In the genomic region with DNA sequence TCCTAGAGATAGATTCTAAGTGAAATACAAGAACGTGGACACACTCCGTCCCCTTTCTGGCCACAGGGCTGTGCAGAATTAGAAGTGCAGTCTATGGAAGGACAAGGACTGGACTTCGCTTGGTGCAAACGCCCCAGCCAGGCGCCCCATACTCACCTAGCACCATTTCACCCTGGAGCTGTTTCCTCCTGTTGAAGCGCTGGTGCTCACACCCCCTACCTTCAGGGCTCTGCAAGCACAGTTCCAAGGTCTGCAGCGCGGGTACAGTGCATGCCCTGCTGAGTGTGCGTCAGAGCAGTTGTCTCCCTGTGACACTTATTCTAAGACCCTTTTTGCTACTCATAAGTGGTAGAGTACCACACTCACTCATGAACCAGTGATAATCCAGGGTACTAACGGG, we compare ENCODE assay signal across 1 cellular context.
TF ChIP-seq lines count a peak whose summit lies in the region.

No MANE protein-coding gene starts in this region.

TF ChIP-seq in GM23338, 12 proteins besides CTCF, POLR2A, EP300 and RAD21 (continued from another document):
- TF ChIP-seq, protein P1, sequence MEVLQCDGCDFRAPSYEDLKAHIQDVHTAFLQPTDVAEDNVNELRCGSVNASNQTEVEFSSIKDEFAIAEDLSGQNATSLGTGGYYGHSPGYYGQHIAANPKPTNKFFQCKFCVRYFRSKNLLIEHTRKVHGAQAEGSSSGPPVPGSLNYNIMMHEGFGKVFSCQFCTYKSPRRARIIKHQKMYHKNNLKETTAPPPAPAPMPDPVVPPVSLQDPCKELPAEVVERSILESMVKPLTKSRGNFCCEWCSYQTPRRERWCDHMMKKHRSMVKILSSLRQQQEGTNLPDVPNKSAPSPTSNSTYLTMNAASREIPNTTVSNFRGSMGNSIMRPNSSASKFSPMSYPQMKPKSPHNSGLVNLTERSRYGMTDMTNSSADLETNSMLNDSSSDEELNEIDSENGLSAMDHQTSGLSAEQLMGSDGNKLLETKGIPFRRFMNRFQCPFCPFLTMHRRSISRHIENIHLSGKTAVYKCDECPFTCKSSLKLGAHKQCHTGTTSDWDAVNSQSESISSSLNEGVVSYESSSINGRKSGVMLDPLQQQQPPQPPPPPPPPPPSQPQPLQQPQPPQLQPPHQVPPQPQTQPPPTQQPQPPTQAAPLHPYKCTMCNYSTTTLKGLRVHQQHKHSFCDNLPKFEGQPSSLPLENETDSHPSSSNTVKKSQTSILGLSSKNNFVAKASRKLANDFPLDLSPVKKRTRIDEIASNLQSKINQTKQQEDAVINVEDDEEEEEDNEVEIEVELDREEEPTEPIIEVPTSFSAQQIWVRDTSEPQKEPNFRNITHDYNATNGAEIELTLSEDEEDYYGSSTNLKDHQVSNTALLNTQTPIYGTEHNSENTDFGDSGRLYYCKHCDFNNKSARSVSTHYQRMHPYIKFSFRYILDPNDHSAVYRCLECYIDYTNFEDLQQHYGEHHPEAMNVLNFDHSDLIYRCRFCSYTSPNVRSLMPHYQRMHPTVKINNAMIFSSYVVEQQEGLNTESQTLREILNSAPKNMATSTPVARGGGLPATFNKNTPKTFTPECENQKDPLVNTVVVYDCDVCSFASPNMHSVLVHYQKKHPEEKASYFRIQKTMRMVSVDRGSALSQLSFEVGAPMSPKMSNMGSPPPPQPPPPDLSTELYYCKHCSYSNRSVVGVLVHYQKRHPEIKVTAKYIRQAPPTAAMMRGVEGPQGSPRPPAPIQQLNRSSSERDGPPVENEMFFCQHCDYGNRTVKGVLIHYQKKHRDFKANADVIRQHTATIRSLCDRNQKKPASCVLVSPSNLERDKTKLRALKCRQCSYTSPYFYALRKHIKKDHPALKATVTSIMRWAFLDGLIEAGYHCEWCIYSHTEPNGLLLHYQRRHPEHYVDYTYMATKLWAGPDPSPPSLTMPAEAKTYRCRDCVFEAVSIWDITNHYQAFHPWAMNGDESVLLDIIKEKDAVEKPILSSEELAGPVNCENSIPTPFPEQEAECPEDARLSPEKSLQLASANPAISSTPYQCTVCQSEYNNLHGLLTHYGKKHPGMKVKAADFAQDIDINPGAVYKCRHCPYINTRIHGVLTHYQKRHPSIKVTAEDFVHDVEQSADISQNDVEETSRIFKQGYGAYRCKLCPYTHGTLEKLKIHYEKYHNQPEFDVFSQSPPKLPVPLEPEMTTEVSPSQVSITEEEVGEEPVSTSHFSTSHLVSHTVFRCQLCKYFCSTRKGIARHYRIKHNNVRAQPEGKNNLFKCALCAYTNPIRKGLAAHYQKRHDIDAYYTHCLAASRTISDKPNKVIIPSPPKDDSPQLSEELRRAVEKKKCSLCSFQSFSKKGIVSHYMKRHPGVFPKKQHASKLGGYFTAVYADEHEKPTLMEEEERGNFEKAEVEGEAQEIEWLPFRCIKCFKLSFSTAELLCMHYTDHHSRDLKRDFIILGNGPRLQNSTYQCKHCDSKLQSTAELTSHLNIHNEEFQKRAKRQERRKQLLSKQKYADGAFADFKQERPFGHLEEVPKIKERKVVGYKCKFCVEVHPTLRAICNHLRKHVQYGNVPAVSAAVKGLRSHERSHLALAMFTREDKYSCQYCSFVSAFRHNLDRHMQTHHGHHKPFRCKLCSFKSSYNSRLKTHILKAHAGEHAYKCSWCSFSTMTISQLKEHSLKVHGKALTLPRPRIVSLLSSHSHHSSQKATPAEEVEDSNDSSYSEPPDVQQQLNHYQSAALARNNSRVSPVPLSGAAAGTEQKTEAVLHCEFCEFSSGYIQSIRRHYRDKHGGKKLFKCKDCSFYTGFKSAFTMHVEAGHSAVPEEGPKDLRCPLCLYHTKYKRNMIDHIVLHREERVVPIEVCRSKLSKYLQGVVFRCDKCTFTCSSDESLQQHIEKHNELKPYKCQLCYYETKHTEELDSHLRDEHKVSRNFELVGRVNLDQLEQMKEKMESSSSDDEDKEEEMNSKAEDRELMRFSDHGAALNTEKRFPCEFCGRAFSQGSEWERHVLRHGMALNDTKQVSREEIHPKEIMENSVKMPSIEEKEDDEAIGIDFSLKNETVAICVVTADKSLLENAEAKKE (CRISPR knock-in tag; IDR thresholded peaks at IDR 0.05), result no peak
- TF ChIP-seq NANOG (IDR thresholded peaks at IDR 0.05; ENCODE audit: borderline replicate concordance), result no peak
- no peak for TF ChIP-seq JUNB (IDR thresholded peaks at IDR 0.05; ENCODE audit: unreplicated experiment)
- no peak for TF ChIP-seq EZH2 (IDR thresholded peaks at IDR 0.05; ENCODE audit: low read depth, unreplicated experiment)
- no peak for TF ChIP-seq EZH2phosphoT487 (IDR thresholded peaks at IDR 0.05; ENCODE audit: unreplicated experiment)
- TF ChIP-seq ZNF114 (CRISPR knock-in tag; IDR thresholded peaks at IDR 0.05), result no peak
- TF ChIP-seq ZNF331 (CRISPR knock-in tag; IDR thresholded peaks at IDR 0.05; ENCODE audit: low read depth), result no peak
- TF ChIP-seq, protein P2, sequence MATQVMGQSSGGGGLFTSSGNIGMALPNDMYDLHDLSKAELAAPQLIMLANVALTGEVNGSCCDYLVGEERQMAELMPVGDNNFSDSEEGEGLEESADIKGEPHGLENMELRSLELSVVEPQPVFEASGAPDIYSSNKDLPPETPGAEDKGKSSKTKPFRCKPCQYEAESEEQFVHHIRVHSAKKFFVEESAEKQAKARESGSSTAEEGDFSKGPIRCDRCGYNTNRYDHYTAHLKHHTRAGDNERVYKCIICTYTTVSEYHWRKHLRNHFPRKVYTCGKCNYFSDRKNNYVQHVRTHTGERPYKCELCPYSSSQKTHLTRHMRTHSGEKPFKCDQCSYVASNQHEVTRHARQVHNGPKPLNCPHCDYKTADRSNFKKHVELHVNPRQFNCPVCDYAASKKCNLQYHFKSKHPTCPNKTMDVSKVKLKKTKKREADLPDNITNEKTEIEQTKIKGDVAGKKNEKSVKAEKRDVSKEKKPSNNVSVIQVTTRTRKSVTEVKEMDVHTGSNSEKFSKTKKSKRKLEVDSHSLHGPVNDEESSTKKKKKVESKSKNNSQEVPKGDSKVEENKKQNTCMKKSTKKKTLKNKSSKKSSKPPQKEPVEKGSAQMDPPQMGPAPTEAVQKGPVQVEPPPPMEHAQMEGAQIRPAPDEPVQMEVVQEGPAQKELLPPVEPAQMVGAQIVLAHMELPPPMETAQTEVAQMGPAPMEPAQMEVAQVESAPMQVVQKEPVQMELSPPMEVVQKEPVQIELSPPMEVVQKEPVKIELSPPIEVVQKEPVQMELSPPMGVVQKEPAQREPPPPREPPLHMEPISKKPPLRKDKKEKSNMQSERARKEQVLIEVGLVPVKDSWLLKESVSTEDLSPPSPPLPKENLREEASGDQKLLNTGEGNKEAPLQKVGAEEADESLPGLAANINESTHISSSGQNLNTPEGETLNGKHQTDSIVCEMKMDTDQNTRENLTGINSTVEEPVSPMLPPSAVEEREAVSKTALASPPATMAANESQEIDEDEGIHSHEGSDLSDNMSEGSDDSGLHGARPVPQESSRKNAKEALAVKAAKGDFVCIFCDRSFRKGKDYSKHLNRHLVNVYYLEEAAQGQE (IDR thresholded peaks at IDR 0.05; ENCODE audit: unreplicated experiment), result no peak
- TF ChIP-seq, protein P3, sequence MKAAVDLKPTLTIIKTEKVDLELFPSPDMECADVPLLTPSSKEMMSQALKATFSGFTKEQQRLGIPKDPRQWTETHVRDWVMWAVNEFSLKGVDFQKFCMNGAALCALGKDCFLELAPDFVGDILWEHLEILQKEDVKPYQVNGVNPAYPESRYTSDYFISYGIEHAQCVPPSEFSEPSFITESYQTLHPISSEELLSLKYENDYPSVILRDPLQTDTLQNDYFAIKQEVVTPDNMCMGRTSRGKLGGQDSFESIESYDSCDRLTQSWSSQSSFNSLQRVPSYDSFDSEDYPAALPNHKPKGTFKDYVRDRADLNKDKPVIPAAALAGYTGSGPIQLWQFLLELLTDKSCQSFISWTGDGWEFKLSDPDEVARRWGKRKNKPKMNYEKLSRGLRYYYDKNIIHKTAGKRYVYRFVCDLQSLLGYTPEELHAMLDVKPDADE (IDR thresholded peaks at IDR 0.05), result no peak
